1 cellular context compared by ENCODE assay signal in the genomic region with DNA sequence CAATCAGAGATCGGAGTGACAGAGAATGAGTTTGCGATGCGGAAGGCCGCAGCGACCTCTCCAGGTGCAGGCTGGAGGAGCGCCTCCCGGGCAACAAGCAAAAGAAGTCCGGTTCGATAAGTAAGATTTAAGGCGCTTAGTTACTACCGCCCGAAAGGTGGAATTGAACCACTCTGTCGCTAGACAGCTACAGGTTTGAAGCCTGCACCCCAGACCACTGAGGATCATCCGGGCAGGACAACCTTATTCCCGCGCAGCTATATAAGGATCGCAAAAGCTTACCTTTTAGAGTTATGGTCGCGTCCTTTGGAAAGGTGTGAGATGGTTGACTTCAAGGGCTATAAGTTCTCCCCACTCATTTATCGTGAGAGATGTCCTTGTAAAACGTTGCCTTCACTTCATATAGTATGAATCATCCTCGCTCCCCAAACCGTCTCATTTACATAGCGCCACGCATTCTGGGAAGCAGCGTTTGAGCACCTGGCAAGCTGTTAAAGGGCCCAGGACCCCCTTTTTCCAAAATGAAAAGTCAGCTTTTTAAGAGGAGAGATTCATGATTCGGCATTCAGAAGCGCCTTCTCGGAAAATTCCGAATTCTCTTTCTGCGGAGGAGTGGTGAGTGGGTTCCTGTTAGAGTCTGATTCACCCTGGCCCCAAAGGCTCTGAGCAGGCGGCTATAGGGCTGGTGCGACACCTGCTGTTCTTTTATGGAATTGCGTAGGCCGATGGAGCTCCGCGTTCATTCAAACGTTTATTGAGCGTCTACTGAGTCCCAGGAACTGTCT.
A peak's percentile ranks its signal among the peaks of the same experiment; 100 is the strongest.
TF ChIP-seq lines count a peak whose summit lies in the region.

No MANE protein-coding gene starts in this region.

TF ChIP-seq in HCT116, 20 proteins besides CTCF, POLR2A, EP300 and RAD21:
- TF ChIP-seq ZBTB33 (IDR thresholded peaks at IDR 0.05; ENCODE audit: extremely low read depth, insufficient replicate concordance, low read length) (peak; percentile 41), MAX (IDR thresholded peaks at IDR 0.05) (peak; percentile 71), CBX3 (IDR thresholded peaks at IDR 0.05; ENCODE audit: low read depth) (peak; percentile 75), SIN3A (IDR thresholded peaks at IDR 0.05; ENCODE audit: low read depth) (peak; percentile 73; the same call in 1 of the 2 replicates), ATF3 (IDR thresholded peaks at IDR 0.05) (no peak; the same call in 1 of the 2 replicates), EGR1 (IDR thresholded peaks at IDR 0.05; ENCODE audit: low read depth) (peak; percentile 58; the same call in 1 of the 2 replicates), POLR2AphosphoS5 (IDR thresholded peaks at IDR 0.05; ENCODE audit: low read depth, low read length) (peak; percentile 88), SRF (IDR thresholded peaks at IDR 0.05; ENCODE audit: low read depth) (peak; percentile 49; the same call in 1 of the 2 replicates), FOSL1 (IDR thresholded peaks at IDR 0.05; ENCODE audit: low read depth) (no peak), YY1 (IDR thresholded peaks at IDR 0.05; ENCODE audit: extremely low read depth, insufficient replicate concordance, low read depth, low read length) (peak; percentile 36), TCF7L2 (IDR thresholded peaks at IDR 0.05; ENCODE audit: borderline replicate concordance, extremely low read depth, insufficient read depth, insufficient read length) (peak; percentile 14), ELF1 (IDR thresholded peaks at IDR 0.05; ENCODE audit: borderline replicate concordance, low read depth) (no peak), SP1 (IDR thresholded peaks at IDR 0.05; ENCODE audit: low read depth) (peak; percentile 66)
